14 cellular contexts compared by ENCODE assay signal in genomic region chr3:62723636-62724217, GRCh38.
DNase-seq lines count a peak whose midpoint lies in the region; ATAC-seq, FAIRE-seq and TF ChIP-seq lines count a peak whose summit lies in the region.
"Had no signal": no experiment of that assay in that cellular context is flagged by ENCODE, and none has a peak within 500 bp of the region (broad histone marks: within the 10 kb centered on the region; RNA-seq: fewer than 3 reads in every experiment).

No MANE protein-coding gene starts in this region.

- H3K9me3 ChIP-seq in mammary epithelial cell (replicated peaks; ENCODE audit: insufficient read depth, low read length): no peaks in the 10 kb centered on the region
- no peaks in the 10 kb centered on the region for H3K9me3 ChIP-seq in breast epithelium
- no peaks in the 10 kb centered on the region for H3K9me3 ChIP-seq in H1 (ENCODE audit: insufficient read depth in 2 of 2, low read depth in 1 of 2, low read length in 1 of 2)
- H3K9me3 ChIP-seq: MG63, psoas muscle, upper lobe of right lung had no signal

- H2BK12ac ChIP-seq in H1 (ENCODE audit: low read depth, low read length): no peak overlapping the region

- no peaks in the 10 kb centered on the region for H3K79me1 ChIP-seq in H1 (ENCODE audit: low read depth, low read length)

- ATAC-seq in GM21390 (IDR thresholded peaks at IDR 0.05; ENCODE audit: unreplicated experiment) (no peak), HG03039 (IDR thresholded peaks at IDR 0.05; ENCODE audit: unreplicated experiment) (no peak)
- ATAC-seq: psoas muscle, upper lobe of right lung had no signal

- H4K20me1 ChIP-seq in mammary epithelial cell (ENCODE audit: insufficient read depth, low read length) (no peaks in the 10 kb centered on the region), H1 (replicated peaks in 1 of 2; ENCODE audit: control insufficient read depth in 1 of 2, insufficient read depth in 2 of 2, low read length in 2 of 2) (peaks cover 0 to 1% of the 10 kb centered on the region in 2 experiments)

- H4K91ac ChIP-seq in H1 (replicated peaks; ENCODE audit: insufficient read length, low read length): no peak overlapping the region

- no peak overlapping the region for H3K23ac ChIP-seq in H1 (ENCODE audit: insufficient read length)

- no peak overlapping the region for H2BK5ac ChIP-seq in H1 (ENCODE audit: low read depth, low read length)

- no peak for TF ChIP-seq EP300 in H1 (IDR thresholded peaks at IDR 0.05; ENCODE audit: borderline replicate concordance in 1 of 2, low read depth in 2 of 2, low read length in 2 of 2)

- no peak overlapping the region for H3K18ac ChIP-seq in H1 (ENCODE audit: extremely low read depth, low read length)

- no TSS peak for BruUV-seq in mammary epithelial cell (replicated peaks; lab: Mats Ljungman, UMichigan)

- no peak overlapping the region for H3K4ac ChIP-seq in H1 (replicated peaks; ENCODE audit: insufficient read length, low read depth, low read length)

- H3K14ac ChIP-seq in H1 (ENCODE audit: insufficient read length): no peak overlapping the region

- dilution Hi-C loops in mammary epithelial cell (cut with HindIII; ENCODE audit: low sequenced_read_pairs): no loop called here

- H2AK5ac ChIP-seq in H1 (ENCODE audit: low read depth, low read length): no peak overlapping the region

- H3K4me2 ChIP-seq in mammary epithelial cell (ENCODE audit: insufficient read depth, low read depth, low read length) (no peak overlapping the region), H1 (ENCODE audit: insufficient read depth in 1 of 2, low read depth in 2 of 2, low read length in 2 of 2) (peak overlapping the region; percentile 4 to 11; a peak in 1 of 4 replicates)

- peaks cover 39% of the 10 kb centered on the region for H3K4me1 ChIP-seq in mammary epithelial cell (ENCODE audit: insufficient read depth, low read length)
- no peaks in the 10 kb centered on the region for H3K4me1 ChIP-seq in breast epithelium
- H3K4me1 ChIP-seq in H1 (replicated peaks in 1 of 4; ENCODE audit: control insufficient read depth in 3 of 4, insufficient read depth in 4 of 4, low read length in 3 of 4): peaks cover 3 to 7% (median 7%) of the 10 kb centered on the region in 4 experiments; a peak in 6 of 7 replicates
- H3K4me1 ChIP-seq: psoas muscle, upper lobe of right lung had no signal

- no peak overlapping the region for H2BK120ac ChIP-seq in H1 (replicated peaks; ENCODE audit: low read depth, low read length)

- TF ChIP-seq RAD21 in H1 (IDR thresholded peaks at IDR 0.05 in 1 of 2, conservative IDR thresholded peaks at IDR 0.05 in 1 of 2; ENCODE audit: low read depth in 2 of 2, low read length in 2 of 2): no peak

- POLR2A ChIA-PET in H1 (lab: Charles Lee; ENCODE audit: partially characterized antibody): interaction anchor here (0.7 to 2.1 kb wide), 4 partner anchors 12 to 72 kb away, joined by 3 to 6 read pairs (median 4); no protein-coding TSS in a partner anchor

- in situ Hi-C loops in mammary epithelial cell (cut with MboI; ENCODE audit: low sequenced_read_pairs in 2 of 2): no loop called here

- intact Hi-C loops in mammary epithelial cell (cut with micrococcal nuclease) (no loop called here), breast epithelium (cut with DNase I; ENCODE audit: low total_unique reads) (no loop called here)

- H3K36me3 ChIP-seq in mammary epithelial cell (ENCODE audit: insufficient read depth, low read length) (no peaks in the 10 kb centered on the region), breast epithelium (no peaks in the 10 kb centered on the region), H1 (ENCODE audit: control insufficient read depth in 2 of 4, insufficient read depth in 4 of 4, low read length in 3 of 4) (no peaks in the 10 kb centered on the region)
- H3K36me3 ChIP-seq: MG63, upper lobe of right lung had no signal

- H3K27me3 ChIP-seq in mammary epithelial cell (ENCODE audit: insufficient read depth, low read length): no peaks in the 10 kb centered on the region
- peaks cover 0 to 3% of the 10 kb centered on the region in 2 donors for H3K27me3 ChIP-seq in breast epithelium
- no peaks in the 10 kb centered on the region for H3K27me3 ChIP-seq in H1 (replicated peaks in 1 of 4; ENCODE audit: control insufficient read depth in 3 of 4, extremely low read depth in 1 of 4, insufficient read depth in 3 of 4, low read length in 3 of 4)
- H3K27me3 ChIP-seq: MG63, upper lobe of right lung had no signal

- DNase-seq in mammary epithelial cell (no peak), breast epithelium (ENCODE audit: low spot score in 2 of 2) (no peak), NCI-H187 treated with DMSO at 0.1 percent for 48 hours (lab: John Stamatoyannopoulos, UW) (peak; percentile 45), H1 (ENCODE audit: low read depth in 1 of 2, low spot score in 2 of 2) (peak in 1 of 2 experiments; percentile 53), retina (peak; percentile 44), NCI-H524 treated with DMSO at 0.1 percent for 48 hours (lab: John Stamatoyannopoulos, UW) (no peak)
- DNase-seq: activated naive CD4-positive, alpha-beta T cell; effector memory CD4-positive, alpha-beta T cell; foreskin fibroblast; MG63; psoas muscle; upper lobe of right lung had no signal

- H3K9ac ChIP-seq in mammary epithelial cell (ENCODE audit: insufficient read depth, low read length) (no peak overlapping the region), H1 (replicated peaks in 1 of 4; ENCODE audit: extremely low read depth in 1 of 4, low read depth in 3 of 4, low read length in 3 of 4) (0 out of 7 replicates have a peak overlapping the region, but pooled peaks of 1 of the 4 experiments have one; percentile 6)

- H3K79me2 ChIP-seq in mammary epithelial cell (ENCODE audit: insufficient read depth, low read length): no peaks in the 10 kb centered on the region
- H3K79me2 ChIP-seq in H1 (ENCODE audit: control insufficient read depth in 1 of 2, insufficient read depth in 2 of 2, low read length in 2 of 2): no peaks in the 10 kb centered on the region

- H3K27ac ChIP-seq in mammary epithelial cell (ENCODE audit: insufficient read depth, low read depth, low read length): no peak overlapping the region
- no peak overlapping the region for H3K27ac ChIP-seq in breast epithelium
- no peak overlapping the region for H3K27ac ChIP-seq in H1 (ENCODE audit: low read depth, low read length)
- H3K27ac ChIP-seq: psoas muscle, upper lobe of right lung had no signal

- H2AFZ ChIP-seq in mammary epithelial cell (ENCODE audit: low read depth, low read length) (peak overlapping the region; percentile 40), H1 (ENCODE audit: low read length) (peak overlapping the region; percentile 55; the same call in 1 of the 2 replicates)

- H2BK20ac ChIP-seq in H1 (ENCODE audit: low read length): no peak overlapping the region

- no peak for TF ChIP-seq POLR2A in breast epithelium (IDR thresholded peaks at IDR 0.05)
- TF ChIP-seq POLR2A in H1 (IDR thresholded peaks at IDR 0.05; ENCODE audit: control extremely low read depth in 1 of 2, low read depth in 2 of 2, low read length in 2 of 2): no peak

- CTCF ChIA-PET in mammary epithelial cell (lab: Charles Lee; ENCODE audit: low non-redundant PET) (no interaction called here), H1 (lab: Charles Lee; ENCODE audit: partially characterized antibody) (interaction anchor here (0.5 to 3.8 kb wide), 8 partner anchors 8 to 1159 kb away, joined by 3 to 23 read pairs (median 3); no protein-coding TSS in a partner anchor)

- H4K5ac ChIP-seq in H1 (ENCODE audit: insufficient read length, low read depth, low read length): no peak overlapping the region

- no peaks in the 10 kb centered on the region for H3K23me2 ChIP-seq in H1 (ENCODE audit: low read depth, low read length)

- no peak overlapping the region for H4K8ac ChIP-seq in H1 (ENCODE audit: extremely low read depth, insufficient read depth, low read length)

- H3K4me3 ChIP-seq in mammary epithelial cell (replicated peaks in 1 of 3; ENCODE audit: insufficient read depth in 1 of 3, low read depth in 2 of 3, low read length in 3 of 3): no peak overlapping the region
- H3K4me3 ChIP-seq in breast epithelium: no peak overlapping the region
- no peak overlapping the region for H3K4me3 ChIP-seq in H1 (ENCODE audit: extremely low read depth in 1 of 4, insufficient read depth in 2 of 4, low read depth in 3 of 4, low read length in 4 of 4)
- H3K4me3 ChIP-seq: MG63, psoas muscle, upper lobe of right lung had no signal

- H2BK15ac ChIP-seq in H1 (ENCODE audit: low read length): no peak overlapping the region; the same call in 1 of the 2 replicates

- whole genome bisulfite sequencing in mammary epithelial cell (ENCODE audit: low coverage, missing lambda C conversion rate): 33% methylated on average over 5 of the region's 6 CpGs
- WGBS in H1 (ENCODE audit: extremely low coverage in 1 of 2, insufficient coverage in 1 of 2, insufficient read length in 1 of 2, insufficient replicate concordance in 2 of 2, low coverage in 1 of 2, low lambda C conversion rate in 2 of 2, missing lambda C conversion rate in 1 of 2), 2 experiments: 46% methylated on average over 6 of the region's 6 CpGs; no CpG with 5 or more reads in 1 of the 2 experiments

- no peak for FAIRE-seq in H1 (lab: Jason Lieb, UNC)

- no peak overlapping the region for H3K56ac ChIP-seq in H1 (replicated peaks; ENCODE audit: insufficient read length, low read depth, low read length)

- no peak for TF ChIP-seq CTCF in mammary epithelial cell (conservative IDR thresholded peaks at IDR 0.05 in 1 of 2, IDR thresholded peaks at IDR 0.05 in 1 of 2; ENCODE audit: extremely low read depth in 1 of 2, insufficient read depth in 1 of 2, low read depth in 1 of 2, low read length in 2 of 2)
- TF ChIP-seq CTCF in breast epithelium (IDR thresholded peaks at IDR 0.05): no peak
- no peak for TF ChIP-seq CTCF in H1 (IDR thresholded peaks at IDR 0.05; ENCODE audit: control extremely low read depth in 1 of 3, insufficient read depth in 1 of 3, low read depth in 1 of 3, low read length in 3 of 3)

TF ChIP-seq in H1, 55 proteins besides CTCF, POLR2A, EP300 and RAD21:
- TF ChIP-seq SIRT6 (IDR thresholded peaks at IDR 0.05; ENCODE audit: low read length) (no peak), ATF3 (IDR thresholded peaks at IDR 0.05; ENCODE audit: insufficient read depth, low read depth, low read length) (no peak), HDAC6 (IDR thresholded peaks at IDR 0.05; ENCODE audit: low read depth, low read length) (no peak)

Comparison
In these comparisons a context has a peak if more than half of its experiments do, and no peak if none do; other contexts are left out.
1. DNase-seq: peak in NCI-H187 treated with DMSO at 0.1 percent for 48 hours (single experiment) and retina (single experiment); none in mammary epithelial cell (single experiment), breast epithelium (0 of 2) and NCI-H524 treated with DMSO at 0.1 percent for 48 hours (single experiment).